14 cellular contexts compared by ENCODE assay signal in the genomic region with DNA sequence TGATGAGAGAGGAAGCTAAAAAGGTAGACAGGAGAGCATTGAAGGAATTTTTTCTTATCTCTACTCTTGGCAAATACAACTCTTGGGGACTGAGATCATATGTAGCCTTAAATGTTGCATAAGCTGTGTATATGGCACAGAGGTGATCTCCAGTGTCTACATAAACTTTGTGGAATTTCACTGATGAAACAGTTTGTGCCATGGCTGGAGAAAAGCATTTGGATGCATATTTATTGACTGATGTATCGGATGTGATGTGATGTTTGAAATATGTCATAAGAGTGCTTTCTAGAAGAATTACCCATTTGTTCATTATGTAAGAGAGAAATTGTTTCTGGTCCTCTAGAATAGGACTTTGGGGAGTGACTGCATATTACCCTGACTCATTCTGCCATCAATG.
"Had no signal": no experiment of that assay in that cellular context is flagged by ENCODE, and none has a peak within 500 bp of the region (broad histone marks: within the 10 kb centered on the region; RNA-seq: fewer than 3 reads in every experiment).

No MANE protein-coding gene starts in this region.

- ATAC-seq: effector memory CD8-positive, alpha-beta T cell had no signal

- H3K36me3 ChIP-seq: left ventricle myocardium inferior, suprapubic skin, upper lobe of left lung had no signal

- H3K9me3 ChIP-seq: left ventricle myocardium inferior, suprapubic skin, upper lobe of left lung had no signal

- H3K27me3 ChIP-seq: suprapubic skin, upper lobe of left lung had no signal

- H3K27ac ChIP-seq: left ventricle myocardium inferior, suprapubic skin, upper lobe of left lung had no signal

- H3K4me3 ChIP-seq: left ventricle myocardium inferior, suprapubic skin, upper lobe of left lung had no signal

- H3K4me1 ChIP-seq: left ventricle myocardium inferior, suprapubic skin, upper lobe of left lung had no signal

- DNase-seq: activated CD4-positive, alpha-beta memory T cell treated with anti-CD3 and anti-CD28 coated beads for 36 hours; activated CD4-positive, alpha-beta T cell treated with anti-CD3 and anti-CD28 coated beads for 1 hour; activated T-cell treated with anti-CD3 and anti-CD28 coated beads, Interleukin-2, amount 50 U/mL, for 48 hours; effector memory CD8-positive, alpha-beta T cell; head of caudate nucleus; islet precursor cell; left ventricle myocardium inferior; mesendoderm; nephron progenitor cell; stimulated activated CD4-positive, alpha-beta T cell treated with anti-CD3 and anti-CD28 coated beads, Interleukin-2, amount 100 ng/mL, for 48 hours; stimulated activated naive CD4-positive, alpha-beta T cell treated with Interleukin-2 at 50 U/mL for 16 hours; SW 1271; upper lobe of left lung had no signal
